In the genomic region with DNA sequence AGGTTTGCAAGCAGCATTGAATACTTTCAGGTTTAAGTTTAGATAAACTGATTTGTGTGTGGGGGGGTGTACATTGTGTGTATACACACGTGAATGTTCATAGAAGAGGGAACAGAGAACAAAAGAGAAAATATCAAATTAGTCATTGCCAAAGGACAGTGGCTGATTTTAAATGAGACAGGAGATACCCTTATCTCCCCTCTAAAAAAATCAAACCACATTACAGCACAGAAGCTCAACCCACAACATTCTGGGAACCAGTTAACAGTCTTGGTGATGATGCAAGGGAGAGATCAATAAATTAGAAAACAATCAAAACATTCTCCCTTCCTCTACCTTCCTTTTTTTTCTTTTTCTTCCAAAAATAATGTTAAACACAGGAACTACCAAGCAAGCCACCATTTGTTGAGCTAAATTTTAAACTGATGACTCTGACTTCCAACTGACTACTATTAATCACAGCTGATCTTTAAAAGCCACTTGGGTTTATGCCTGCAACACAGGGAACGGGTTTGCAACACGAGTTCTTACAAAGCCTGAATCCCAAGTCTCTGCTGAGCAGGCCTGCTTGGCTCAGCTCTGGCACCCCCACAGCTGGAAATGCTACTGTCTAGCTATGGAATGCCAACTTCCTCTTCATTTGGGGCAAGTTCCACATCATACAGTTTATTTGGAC, we compare ENCODE assay signal across 11 cellular contexts.
DNase-seq lines count a peak whose midpoint lies in the region; ATAC-seq and TF ChIP-seq lines count a peak whose summit lies in the region.
"Had no signal": no experiment of that assay in that cellular context is flagged by ENCODE, and none has a peak within 500 bp of the region (broad histone marks: within the 10 kb centered on the region; RNA-seq: fewer than 3 reads in every experiment).

No MANE protein-coding gene starts in this region.

- ATAC-seq in HG02610 (IDR thresholded peaks at IDR 0.05; ENCODE audit: unreplicated experiment) (peak; percentile 56), body of pancreas (peak; percentile 59)

- no peaks in the 10 kb centered on the region for H3K36me3 ChIP-seq in body of pancreas (replicated peaks in 1 of 2; ENCODE audit: insufficient read depth in 1 of 2, low read depth in 2 of 2)
- H3K36me3 ChIP-seq in suprapubic skin: peaks cover 16% of the 10 kb centered on the region

- H3K36me3 Mint-ChIP-seq in nephron progenitor cell (ENCODE audit: low read depth): peaks cover 44% of the 10 kb centered on the region

- TF ChIP-seq CTCF in body of pancreas (IDR thresholded peaks at IDR 0.05) (no peak), nephron progenitor cell (IDR thresholded peaks at IDR 0.05) (no peak), suprapubic skin (IDR thresholded peaks at IDR 0.05) (no peak)

- H3K27ac ChIP-seq in body of pancreas (no peak overlapping the region), suprapubic skin (no peak overlapping the region)

- intact Hi-C loops in body of pancreas (cut with DNase I): no loop called here

- H3K27me3 ChIP-seq in body of pancreas (no peaks in the 10 kb centered on the region), suprapubic skin (no peaks in the 10 kb centered on the region)

- peaks cover 17% of the 10 kb centered on the region for H3K4me1 Mint-ChIP-seq in nephron progenitor cell
- H3K4me1 Mint-ChIP-seq: naive B cell had no signal

- H3K9me3 ChIP-seq in body of pancreas (no peaks in the 10 kb centered on the region), suprapubic skin (no peaks in the 10 kb centered on the region)

- no peak for TF ChIP-seq EP300 in suprapubic skin (IDR thresholded peaks at IDR 0.05)

- 56 to 70% methylated on average over 3 of the region's 3 CpGs for WGBS in body of pancreas, 2 donors
- WGBS in suprapubic skin: 41% methylated on average over 3 of the region's 3 CpGs

- H3K4me3 Mint-ChIP-seq in nephron progenitor cell: no peak overlapping the region
- H3K4me3 Mint-ChIP-seq: activated B cell treated with CpG ODN at 0.5 μM for 24 hours, naive B cell had no signal

- H3K27me3 Mint-ChIP-seq in nephron progenitor cell (ENCODE audit: low read depth, poor library complexity): peaks cover 4% of the 10 kb centered on the region
- H3K27me3 Mint-ChIP-seq: activated B cell treated with CpG ODN at 0.5 μM for 24 hours, naive B cell had no signal

- peaks cover 5% of the 10 kb centered on the region for H3K9me3 Mint-ChIP-seq in nephron progenitor cell
- H3K9me3 Mint-ChIP-seq: activated B cell treated with CpG ODN at 0.5 μM for 24 hours, naive B cell had no signal

- peak overlapping the region; percentile 74 for H3K27ac Mint-ChIP-seq in nephron progenitor cell
- H3K27ac Mint-ChIP-seq: activated B cell treated with CpG ODN at 0.5 μM for 24 hours, naive B cell had no signal

- H3K4me1 ChIP-seq in body of pancreas (peaks cover 15% of the 10 kb centered on the region), suprapubic skin (peaks cover 8% of the 10 kb centered on the region)

- no peak for TF ChIP-seq POLR2A in body of pancreas (IDR thresholded peaks at IDR 0.05)
- no peak for TF ChIP-seq POLR2A in suprapubic skin (IDR thresholded peaks at IDR 0.05)

- H3K4me3 ChIP-seq in body of pancreas: no peak overlapping the region
- H3K4me3 ChIP-seq in suprapubic skin: no peak overlapping the region

- DNase-seq in ELR (ENCODE audit: low read depth) (peak; percentile 27), body of pancreas (peak in 1 of 4 donors; percentile 32), nephron progenitor cell (no peak), SHP77 (lab: John Stamatoyannopoulos, UW) (no peak), DMS153 treated with DMSO at 0.1 percent for 48 hours (lab: John Stamatoyannopoulos, UW; ENCODE audit: unreplicated experiment) (no peak), suprapubic skin (ENCODE audit: low spot score in 2 of 2) (no peak), NCI-H1417 (lab: John Stamatoyannopoulos, UW) (no peak)
- DNase-seq: activated B cell treated with CpG ODN at 0.5 μM for 24 hours; naive B cell; stimulated activated naive CD4-positive, alpha-beta T cell had no signal
